In the genomic region with DNA sequence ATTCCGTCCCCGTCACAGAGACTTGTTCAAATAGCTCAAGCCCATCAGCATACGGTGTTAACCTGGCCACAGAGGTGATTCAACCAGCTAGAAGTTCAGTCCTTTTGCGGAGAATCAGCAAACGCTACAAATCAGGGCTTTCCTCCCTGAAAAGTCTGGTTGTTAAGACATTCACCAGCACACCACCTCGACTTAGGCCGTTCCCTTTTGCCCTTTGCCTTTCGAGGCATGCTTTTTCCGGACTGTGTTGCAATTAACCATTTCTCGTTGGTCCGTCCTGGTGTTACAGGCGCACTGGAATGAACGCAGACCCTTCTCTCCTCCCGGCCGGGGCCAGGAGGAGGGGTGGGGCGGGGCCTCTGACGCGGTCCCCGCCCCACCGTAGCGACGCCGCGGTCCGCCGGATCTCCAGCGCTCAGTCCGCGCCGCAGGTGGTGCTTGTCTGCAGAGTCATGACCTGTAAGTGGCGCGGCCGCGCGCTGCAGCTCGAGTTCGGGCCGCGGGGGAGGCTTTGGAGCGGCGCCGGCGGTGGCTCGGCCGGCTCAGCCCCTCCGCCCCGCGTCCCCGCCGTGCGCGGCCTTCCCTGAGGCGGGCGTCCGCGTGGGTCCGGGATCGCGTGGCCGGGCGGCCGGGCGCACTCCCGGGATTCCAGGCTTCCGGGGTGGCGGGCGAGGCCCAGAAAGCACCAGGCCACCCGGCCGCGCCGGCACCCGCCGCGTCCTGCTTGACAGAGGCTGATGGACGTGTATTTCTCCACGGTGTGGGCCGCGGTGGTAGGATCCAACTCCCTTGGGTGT, we compare ENCODE assay signal across 8 cellular contexts. TPM values are rescaled to one million over a fixed set of nuclear protein-coding genes. Genes with fewer than 3 reads are reported as not detected.
DNase-seq lines count a peak whose midpoint lies in the region; ATAC-seq, FAIRE-seq and TF ChIP-seq lines count a peak whose summit lies in the region.

A gene with protein sequence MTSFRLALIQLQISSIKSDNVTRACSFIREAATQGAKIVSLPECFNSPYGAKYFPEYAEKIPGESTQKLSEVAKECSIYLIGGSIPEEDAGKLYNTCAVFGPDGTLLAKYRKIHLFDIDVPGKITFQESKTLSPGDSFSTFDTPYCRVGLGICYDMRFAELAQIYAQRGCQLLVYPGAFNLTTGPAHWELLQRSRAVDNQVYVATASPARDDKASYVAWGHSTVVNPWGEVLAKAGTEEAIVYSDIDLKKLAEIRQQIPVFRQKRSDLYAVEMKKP (plus strand): TSS at position 418 of the 797 bp plus-strand sequence. CDS start 35 bp downstream, at position 453.

- H3K9me3 ChIP-seq in OCI-LY7 (ENCODE audit: low read length) = no peaks in the 10 kb centered on the region

- H3K4me3 Mint-ChIP-seq in Calu3 (ENCODE audit: low read depth, unreplicated experiment) = peak within 1 kb of the TSS; percentile 72

- intact Hi-C loops in Calu3 (cut with micrococcal nuclease; ENCODE audit: unreplicated experiment) (no loop called here), OCI-LY7 (cut with micrococcal nuclease; ENCODE audit: unreplicated experiment) (loop anchor here (2.0 to 10.0 kb wide), 2 partner anchors 66 to 370 kb away; a partner anchor contains a TSS)

- CTCF ChIA-PET in Calu3 (lab: Charles Lee) = interaction anchor here (0.7 kb wide), 1 partner anchor 18 kb away, joined by 3 read pairs; no protein-coding TSS in a partner anchor
- CTCF ChIA-PET in OCI-LY7 (lab: Charles Lee; ENCODE audit: unreplicated experiment) = interaction anchor here (0.6 to 1.1 kb wide), 2 partner anchors 15 to 69 kb away, joined by 3 to 4 read pairs; no protein-coding TSS in a partner anchor

- no peaks in the 10 kb centered on the region; the same call in 1 of the 2 replicates for H3K79me2 ChIP-seq in OCI-LY7 (ENCODE audit: insufficient read depth, low read depth, low read length)

- H3K9me2 ChIP-seq in OCI-LY7 (ENCODE audit: insufficient read depth, low read length) = no peaks in the 10 kb centered on the region

- H3K4me1 Mint-ChIP-seq in Calu3 (ENCODE audit: low read depth, unreplicated experiment) = peaks cover 26% of the 10 kb centered on the region

- H4K20me1 ChIP-seq in OCI-LY7 (ENCODE audit: insufficient read depth, low read length) = no peaks in the 10 kb centered on the region

- peak within 1 kb of the TSS; percentile 67 for H3K27ac Mint-ChIP-seq in Calu3 (ENCODE audit: unreplicated experiment)

- H3K4me2 ChIP-seq in OCI-LY7 (ENCODE audit: low read length) = peak within 1 kb of the TSS; percentile 79

- H3K27me3 Mint-ChIP-seq in Calu3 (ENCODE audit: unreplicated experiment) = no peaks in the 10 kb centered on the region

- peak; percentile 59 for FAIRE-seq in HTR-8/SVneo (lab: Jason Lieb, UNC)

- H2AFZ ChIP-seq in OCI-LY7 (ENCODE audit: low read length) = peak within 1 kb of the TSS; percentile 97

- POLR2A ChIA-PET in OCI-LY7 (lab: Charles Lee) = interaction anchor here (0.7 to 2.1 kb wide), 8 partner anchors 9 to 1802 kb away, joined by 4 to 12 read pairs (median 6); a partner anchor contains a TSS

- H3K9me3 Mint-ChIP-seq in Calu3 (ENCODE audit: low read depth, unreplicated experiment) = no peaks in the 10 kb centered on the region

- peaks cover 12% of the 10 kb centered on the region for H3K36me3 Mint-ChIP-seq in Calu3 (ENCODE audit: insufficient read depth, unreplicated experiment)

- TF ChIP-seq CTCF in Calu3 (IDR thresholded peaks at IDR 0.05; ENCODE audit: unreplicated experiment) = no peak
- TF ChIP-seq CTCF in OCI-LY7 (conservative IDR thresholded peaks at IDR 0.05; ENCODE audit: low read length) = no peak

- DNase-seq in Calu3 (peak; percentile 81), HTR-8/SVneo (ENCODE audit: insufficient read length, low spot score) (peak; percentile 91), OCI-LY7 (ENCODE audit: low spot score) (peak; percentile 91), activated T-cell treated with anti-CD3 and anti-CD28 coated beads for 1 hour (ENCODE audit: low read depth) (peak; percentile 68), epidermal melanocyte (ENCODE audit: insufficient read length, low spot score) (peak; percentile 80), middle frontal gyrus (ENCODE audit: extremely low spot score, low spot score) (peak; percentile 64)
- DNase-seq in stimulated activated CD8-positive, alpha-beta memory T cell treated with anti-CD3 and anti-CD28 coated beads, Interleukin-2, amount 100 ng/mL, for 48 hours (ENCODE audit: low read depth in 2 of 2) = peak; percentile 70 to 75

- H3K4me1 ChIP-seq in OCI-LY7 (ENCODE audit: insufficient read depth, low read length, poor library complexity, severe bottlenecking) = peaks cover 9% of the 10 kb centered on the region

- H3K27ac ChIP-seq in OCI-LY7 (ENCODE audit: low read depth, low read length, poor library complexity, severe bottlenecking) = peak within 1 kb of the TSS; percentile 31

- BruUV-seq in Calu3 (replicated peaks; lab: Mats Ljungman, UMichigan) (no TSS peak), OCI-LY7 (replicated peaks; lab: Mats Ljungman, UMichigan) (no TSS peak)

- H3K4me3 ChIP-seq in OCI-LY7 (ENCODE audit: low read depth, low read length, poor library complexity, severe bottlenecking) = peak within 1 kb of the TSS; percentile 85

- H3K36me3 ChIP-seq in OCI-LY7 (ENCODE audit: insufficient read depth, low read length) = peaks cover 9% of the 10 kb centered on the region

- ATAC-seq in GM21381 (IDR thresholded peaks at IDR 0.05; ENCODE audit: unreplicated experiment) = peak; percentile 97

RNA-seq across cellular contexts. Expression of the gene that starts here (rescaled TPM):
- 55.9 and 57.4 TPM in 2 replicates for total RNA-seq in Calu3 (2022)
- 25.7 and 34.6 TPM in 2 replicates for total RNA-seq in OCI-LY7 (2014; rRNA removed; shearing (Covaris generic))
- total RNA-seq in OCI-LY7 (2022) = 42.1 and 51.1 TPM in 2 replicates

Comparison
In these comparisons a context has a peak if more than half of its experiments do, and no peak if none do; other contexts are left out.
1. Peak in every context shown above with its lines: DNase-seq, ATAC-seq, H3K4me3 ChIP-seq and H3K27ac ChIP-seq.